Comparison of ENCODE assay signal across 16 cellular contexts in genomic region chr21:17370263-17370662, GRCh38.
DNase-seq lines count a peak whose midpoint lies in the region; ATAC-seq and TF ChIP-seq lines count a peak whose summit lies in the region.
"Had no signal": no experiment of that assay in that cellular context is flagged by ENCODE, and none has a peak within 500 bp of the region (broad histone marks: within the 10 kb centered on the region; RNA-seq: fewer than 3 reads in every experiment).

No MANE protein-coding gene starts in this region.

- H3K27me3 Mint-ChIP-seq in activated T-cell treated with anti-CD3 and anti-CD28 coated beads, Interleukin-2, amount 50 U/mL, for 4 hours (ENCODE audit: low read depth), result no peaks in the 10 kb centered on the region
- H3K27me3 Mint-ChIP-seq: activated naive CD4-positive, alpha-beta T cell treated with anti-CD3 and anti-CD28 coated beads, Interleukin-2, amount 10 ng/mL, durations not matched to agents 7 days and 5 days had no signal

- BruUV-seq in PC-9 (replicated peaks; lab: Mats Ljungman, UMichigan), result no TSS peak

- H3K4me1 Mint-ChIP-seq in activated T-cell treated with anti-CD3 and anti-CD28 coated beads, Interleukin-2, amount 50 U/mL, for 4 hours (ENCODE audit: low read depth), result no peaks in the 10 kb centered on the region
- H3K4me1 Mint-ChIP-seq: activated naive CD4-positive, alpha-beta T cell treated with anti-CD3 and anti-CD28 coated beads, Interleukin-2, amount 10 ng/mL, durations not matched to agents 7 days and 5 days had no signal

- DNase-seq in HPDE6-E6E7 (ENCODE audit: extremely low spot score) (peak; percentile 39), PC-9 (peak; percentile 65 to 73), hepatocyte (ENCODE audit: low spot score) (peak; percentile 33), prostate gland (ENCODE audit: low spot score) (peak; percentile 65), occipital lobe (lab: John Stamatoyannopoulos, UW) (no peak)
- no peak for DNase-seq in effector CD4-positive, alpha-beta T cell
- DNase-seq in activated T-cell treated with anti-CD3 and anti-CD28 coated beads, Interleukin-2, amount 50 U/mL, for 4 hours, result no peak
- DNase-seq: activated CD4-positive, alpha-beta T cell treated with anti-CD3 and anti-CD28 coated beads for 4 hours; activated CD8-positive, alpha-beta memory T cell treated with anti-CD3 and anti-CD28 coated beads, Interleukin-2, amount 50 U/mL, for 48 hours; activated naive CD4-positive, alpha-beta T cell treated with anti-CD3 and anti-CD28 coated beads, Interleukin-2, amount 10 ng/mL, durations not matched to agents 7 days and 5 days; AML-193; cortex of kidney; midbrain; NCI-H774; SK-N-SH; T-helper 9 cell had no signal

- H3K36me3 Mint-ChIP-seq in activated T-cell treated with anti-CD3 and anti-CD28 coated beads, Interleukin-2, amount 50 U/mL, for 4 hours (ENCODE audit: insufficient read depth), result no peaks in the 10 kb centered on the region
- H3K36me3 Mint-ChIP-seq: activated naive CD4-positive, alpha-beta T cell treated with anti-CD3 and anti-CD28 coated beads, Interleukin-2, amount 10 ng/mL, durations not matched to agents 7 days and 5 days had no signal

- H3K4me3 Mint-ChIP-seq in activated T-cell treated with anti-CD3 and anti-CD28 coated beads, Interleukin-2, amount 50 U/mL, for 4 hours, result no peak overlapping the region
- H3K4me3 Mint-ChIP-seq: activated naive CD4-positive, alpha-beta T cell treated with anti-CD3 and anti-CD28 coated beads, Interleukin-2, amount 10 ng/mL, durations not matched to agents 7 days and 5 days had no signal

- no peak overlapping the region for H3K4me3 ChIP-seq in PC-9
- H3K4me3 ChIP-seq in hepatocyte, result no peak overlapping the region
- H3K4me3 ChIP-seq in prostate gland, result no peak overlapping the region

- H3K79me2 ChIP-seq in PC-9 (ENCODE audit: low read depth) (no peaks in the 10 kb centered on the region), hepatocyte (no peaks in the 10 kb centered on the region)

- H3K9me3 Mint-ChIP-seq in activated T-cell treated with anti-CD3 and anti-CD28 coated beads, Interleukin-2, amount 50 U/mL, for 4 hours, result no peaks in the 10 kb centered on the region
- H3K9me3 Mint-ChIP-seq: activated naive CD4-positive, alpha-beta T cell treated with anti-CD3 and anti-CD28 coated beads, Interleukin-2, amount 10 ng/mL, durations not matched to agents 7 days and 5 days had no signal

- CTCF ChIA-PET in PC-9 (lab: Charles Lee), result no interaction called here

- intact Hi-C loops in PC-9 (cut with micrococcal nuclease; ENCODE audit: unreplicated experiment), result loop anchor here (5.0 kb wide), 1 partner anchor 142 kb away; the partner anchor contains the start of gene CXADR
- intact Hi-C loops in prostate gland (cut with DNase I), result no loop called here

- H2AFZ ChIP-seq in PC-9 (peak overlapping the region; percentile 53; the same call in 1 of the 2 replicates), hepatocyte (no peak overlapping the region)

- H3K4me2 ChIP-seq in PC-9 (peak overlapping the region; percentile 48), hepatocyte (no peak overlapping the region)
- H3K4me2 ChIP-seq: SK-N-SH had no signal

- H3K4me1 ChIP-seq in PC-9 (replicated peaks; ENCODE audit: insufficient read depth) (peaks cover 27% of the 10 kb centered on the region), hepatocyte (ENCODE audit: insufficient read depth) (no peaks in the 10 kb centered on the region), prostate gland (replicated peaks) (peaks cover 6% of the 10 kb centered on the region)

- H3F3A ChIP-seq in PC-9 (ENCODE audit: insufficient read depth, low read depth), result peaks cover 3% of the 10 kb centered on the region; the same call in 1 of the 2 replicates

- ATAC-seq in activated T-cell treated with anti-CD3 and anti-CD28 coated beads, Interleukin-2, amount 50 U/mL, for 4 hours, result no peak

- POLR2A ChIA-PET in PC-9 (lab: Charles Lee; ENCODE audit: unreplicated experiment), result no interaction called here

- H3K9me3 ChIP-seq in PC-9 (ENCODE audit: insufficient read depth, low read depth) (no peaks in the 10 kb centered on the region), hepatocyte (ENCODE audit: low read depth) (no peaks in the 10 kb centered on the region), prostate gland (no peaks in the 10 kb centered on the region)
- H3K9me3 ChIP-seq: SK-N-SH had no signal

- 78% methylated on average over 5 of the region's 5 CpGs for WGBS in hepatocyte (ENCODE audit: low lambda C conversion rate, missing lambda C conversion rate)
- whole genome bisulfite sequencing in prostate gland, result 53% methylated on average over 5 of the region's 5 CpGs

- TF ChIP-seq POLR2A in prostate gland (IDR thresholded peaks at IDR 0.05), result no peak

- H3K9me2 ChIP-seq in PC-9 (ENCODE audit: insufficient read depth), result no peaks in the 10 kb centered on the region
- no peaks in the 10 kb centered on the region for H3K9me2 ChIP-seq in hepatocyte (replicated peaks; ENCODE audit: insufficient read depth)
- H3K9me2 ChIP-seq: SK-N-SH had no signal

- H3K27me3 ChIP-seq in PC-9 (ENCODE audit: insufficient read depth, low read depth), result no peaks in the 10 kb centered on the region
- no peaks in the 10 kb centered on the region for H3K27me3 ChIP-seq in hepatocyte
- no peaks in the 10 kb centered on the region for H3K27me3 ChIP-seq in prostate gland (replicated peaks; ENCODE audit: insufficient read depth)

- H3K27ac ChIP-seq in PC-9 (peak overlapping the region; percentile 86), hepatocyte (peak overlapping the region; percentile 29), prostate gland (peak overlapping the region in 1 of 2 donors; percentile 60)

- H3K36me3 ChIP-seq in PC-9 (ENCODE audit: low read depth) (no peaks in the 10 kb centered on the region), hepatocyte (replicated peaks; ENCODE audit: insufficient read depth, low read depth) (no peaks in the 10 kb centered on the region), prostate gland (no peaks in the 10 kb centered on the region)

- no peaks in the 10 kb centered on the region for H4K20me1 ChIP-seq in PC-9 (ENCODE audit: insufficient read depth)
- H4K20me1 ChIP-seq in hepatocyte (ENCODE audit: insufficient read depth, poor library complexity, severe bottlenecking), result no peaks in the 10 kb centered on the region

- TF ChIP-seq CTCF in PC-9 (conservative IDR thresholded peaks at IDR 0.05) (no peak), hepatocyte (IDR thresholded peaks at IDR 0.05; ENCODE audit: poor library complexity) (no peak), prostate gland (IDR thresholded peaks at IDR 0.05) (no peak)

Comparison
In these comparisons a context has a peak if more than half of its experiments do, and no peak if none do; other contexts are left out.
1. DNase-seq: peak in HPDE6-E6E7 (single experiment), PC-9 (2 of 2), hepatocyte (single experiment) and prostate gland (single experiment); none in effector CD4-positive, alpha-beta T cell (single experiment), occipital lobe (single experiment) and activated T-cell treated with anti-CD3 and anti-CD28 coated beads, Interleukin-2, amount 50 U/mL, for 4 hours (single experiment).